ENCODE assay signal across 20 cellular contexts in genomic region chr20:16444056-16444777, GRCh38.
DNase-seq lines count a peak whose midpoint lies in the region; TF ChIP-seq lines count a peak whose summit lies in the region.
"Had no signal": no experiment of that assay in that cellular context is flagged by ENCODE, and none has a peak within 500 bp of the region (broad histone marks: within the 10 kb centered on the region; RNA-seq: fewer than 3 reads in every experiment).

No MANE protein-coding gene starts in this region.

- CTCF ChIA-PET in BJ (lab: Yijun Ruan, JAX), result interaction anchor here (0.7 kb wide), 1 partner anchor 954 kb away, joined by 3 read pairs; no protein-coding TSS in a partner anchor

- no peaks in the 10 kb centered on the region for H3K27me3 ChIP-seq in BJ (ENCODE audit: control insufficient read depth, insufficient read depth, low read length)
- H3K27me3 ChIP-seq: Peyer's patch, sigmoid colon, tibial artery had no signal

- no peak for TF ChIP-seq CTCF in BJ (IDR thresholded peaks at IDR 0.05; ENCODE audit: insufficient read depth, low read depth, low read length)

- POLR2A ChIA-PET in BJ (lab: Charles Lee), result no interaction called here

- DNase-seq in AG08396 (ENCODE audit: low spot score), result peak; percentile 6
- DNase-seq in BJ (ENCODE audit: low read depth), result peak; percentile 63
- DNase-seq in dedifferentiated amniotic fluid mesenchymal stem cell (ENCODE audit: extremely low spot score), result peak; percentile 59
- DNase-seq in left kidney (ENCODE audit: low read depth, low spot score), result peak; percentile 14
- DNase-seq in nucleus accumbens (lab: John Stamatoyannopoulos, UW), result no peak
- no peak for DNase-seq in stimulated activated CD4-positive, alpha-beta T cell treated with anti-CD3 and anti-CD28 coated beads, Interleukin-1b, Interleukin-23, amount 100 ng/mL, for 48 hours
- no peak for DNase-seq in stimulated activated CD4-positive, alpha-beta T cell treated with anti-CD3 and anti-CD28 coated beads, Interleukin-4, amount 100 ng/mL, for 24 hours
- DNase-seq: activated CD4-positive, alpha-beta T cell treated with anti-CD3 and anti-CD28 coated beads for 1 hour; activated CD8-positive, alpha-beta memory T cell treated with anti-CD3 and anti-CD28 coated beads for 24 hours; activated naive CD8-positive, alpha-beta T cell treated with anti-CD3 and anti-CD28 coated beads for 36 hours; C1 segment of cervical spinal cord; dermis blood vessel endothelial cell; H7; Kasumi-1; NCI-H1436 treated with DMSO at 0.1 percent for 48 hours; NCI-H2171; Peyer's patch; sigmoid colon; stimulated activated naive CD4-positive, alpha-beta T cell; tibial artery had no signal

- H3K36me3 ChIP-seq in BJ (ENCODE audit: control insufficient read depth, insufficient read depth, low read length), result no peaks in the 10 kb centered on the region
- H3K36me3 ChIP-seq: Peyer's patch, sigmoid colon, tibial artery had no signal

- no peak overlapping the region for H3K4me3 ChIP-seq in BJ (ENCODE audit: low read depth, low read length)
- H3K4me3 ChIP-seq: Peyer's patch, sigmoid colon, tibial artery had no signal

Comparison
In these comparisons a context has a peak if more than half of its experiments do, and no peak if none do; other contexts are left out.
1. DNase-seq: peak in AG08396 (single experiment), BJ (single experiment), dedifferentiated amniotic fluid mesenchymal stem cell (single experiment) and left kidney (single experiment); none in nucleus accumbens (0 of 56), stimulated activated CD4-positive, alpha-beta T cell treated with anti-CD3 and anti-CD28 coated beads, Interleukin-1b, Interleukin-23, amount 100 ng/mL, for 48 hours (single experiment) and stimulated activated CD4-positive, alpha-beta T cell treated with anti-CD3 and anti-CD28 coated beads, Interleukin-4, amount 100 ng/mL, for 24 hours (single experiment).